21 cellular contexts compared by ENCODE assay signal in genomic region chr1:27744556-27744955, GRCh38. TPM values are rescaled to one million over a fixed set of nuclear protein-coding genes. Genes with fewer than 3 reads are reported as not detected.
A peak's percentile ranks its signal among the peaks of the same experiment; 100 is the strongest.
DNase-seq lines count a peak whose midpoint lies in the region; ATAC-seq, FAIRE-seq and TF ChIP-seq lines count a peak whose summit lies in the region.
"Had no signal": no experiment of that assay in that cellular context is flagged by ENCODE, and none has a peak within 500 bp of the region (broad histone marks: within the 10 kb centered on the region; RNA-seq: fewer than 3 reads in every experiment).

No MANE protein-coding gene starts in this region.

- no peaks in the 10 kb centered on the region for H3K27me3 ChIP-seq in H7 (ENCODE audit: control insufficient read depth, insufficient read depth, low read length)

- peaks cover 12% of the 10 kb centered on the region for H3K36me3 Mint-ChIP-seq in T-helper 17 cell (ENCODE audit: low read depth)
- H3K36me3 Mint-ChIP-seq in endothelial cell (ENCODE audit: low read depth, unreplicated experiment) = peaks cover 10% of the 10 kb centered on the region

- peaks cover 7% of the 10 kb centered on the region for H3K36me3 ChIP-seq in H7 (replicated peaks; ENCODE audit: control insufficient read depth, insufficient read depth, low read length)

- H3K27me3 Mint-ChIP-seq in T-helper 17 cell = no peaks in the 10 kb centered on the region
- no peaks in the 10 kb centered on the region for H3K27me3 Mint-ChIP-seq in endothelial cell (ENCODE audit: unreplicated experiment)
- H3K27me3 Mint-ChIP-seq: B cell; CD4-positive, alpha-beta T cell had no signal

- no peak for FAIRE-seq in urothelium cell line (lab: Jason Lieb, UNC)
- FAIRE-seq: A204.1, G401.6, GM19239, HepG2, HTR-8/SVneo had no signal

- H3K4me3 Mint-ChIP-seq in T-helper 17 cell (no peak overlapping the region), endothelial cell (ENCODE audit: unreplicated experiment) (peak overlapping the region; percentile 23)
- H3K4me3 Mint-ChIP-seq: B cell; CD4-positive, alpha-beta T cell had no signal

- H3K9me3 Mint-ChIP-seq in endothelial cell (ENCODE audit: unreplicated experiment) = no peaks in the 10 kb centered on the region
- H3K9me3 Mint-ChIP-seq: CD4-positive, alpha-beta T cell had no signal

- peak; percentile 24 for DNase-seq in H7
- DNase-seq in T-helper 17 cell = no peak
- no peak for DNase-seq in endothelial cell (ENCODE audit: low spot score)
- no peak for DNase-seq in urothelium cell line (ENCODE audit: low spot score)
- no peak for DNase-seq in T-helper 1 cell
- DNase-seq: C1 segment of cervical spinal cord; Calu3; CD4-positive, alpha-beta T cell; DMS 273 treated with DMSO at 0.1 percent for 48 hours; DMS79 treated with DMSO at 0.1 percent for 48 hours; EL; GOT3; HCEC 1CT had no signal

- no peak for TF ChIP-seq CTCF in endothelial cell (IDR thresholded peaks at IDR 0.05; ENCODE audit: unreplicated experiment)

- no peaks in the 10 kb centered on the region for H3K9me3 ChIP-seq in T-helper 17 cell (ENCODE audit: control insufficient read depth, low read length, poor library complexity, severe bottlenecking)

- no peak for ATAC-seq in T-helper 17 cell
- no peak for ATAC-seq in HG02623 (IDR thresholded peaks at IDR 0.05; ENCODE audit: unreplicated experiment)
- ATAC-seq in HG03354 (IDR thresholded peaks at IDR 0.05; ENCODE audit: poor library complexity, severe bottlenecking, unreplicated experiment) = no peak
- ATAC-seq: HepG2 had no signal

- H3K27ac Mint-ChIP-seq in T-helper 17 cell (peak overlapping the region; percentile 67), endothelial cell (ENCODE audit: unreplicated experiment) (no peak overlapping the region)
- H3K27ac Mint-ChIP-seq: B cell; CD4-positive, alpha-beta T cell had no signal

- no peak overlapping the region for H3K4me3 ChIP-seq in H7 (ENCODE audit: insufficient read depth, low read depth, low read length)

- H3K4me1 Mint-ChIP-seq in T-helper 17 cell (peaks cover 12% of the 10 kb centered on the region), endothelial cell (ENCODE audit: unreplicated experiment) (no peaks in the 10 kb centered on the region)
- H3K4me1 Mint-ChIP-seq: B cell had no signal

RNA-seq across cellular contexts. Expression of gene FAM76A, which starts 18.8 kb away (rescaled TPM):
- total RNA-seq in H7 (2014; rRNA removed; shearing (Covaris generic)) = 14.7 and 27.1 TPM in 2 replicates
- total RNA-seq in T-helper 17 cell = 10 to 100 TPM; 17.7 to 25.9 TPM
- total RNA-seq in endothelial cell (ENCODE audit: unreplicated experiment) = 5.3 TPM

RNA-seq across cellular contexts. Expression of gene STX12, which starts 28.5 kb away (rescaled TPM):
- total RNA-seq in H7 (2014; rRNA removed; shearing (Covaris generic)) = 16.3 and 22.1 TPM in 2 replicates
- total RNA-seq in T-helper 17 cell = 10 to 100 TPM; 23.4 to 27.7 TPM
- 52.4 TPM for total RNA-seq in endothelial cell (ENCODE audit: unreplicated experiment)
